ENCODE assay signal across 20 cellular contexts in the genomic region with DNA sequence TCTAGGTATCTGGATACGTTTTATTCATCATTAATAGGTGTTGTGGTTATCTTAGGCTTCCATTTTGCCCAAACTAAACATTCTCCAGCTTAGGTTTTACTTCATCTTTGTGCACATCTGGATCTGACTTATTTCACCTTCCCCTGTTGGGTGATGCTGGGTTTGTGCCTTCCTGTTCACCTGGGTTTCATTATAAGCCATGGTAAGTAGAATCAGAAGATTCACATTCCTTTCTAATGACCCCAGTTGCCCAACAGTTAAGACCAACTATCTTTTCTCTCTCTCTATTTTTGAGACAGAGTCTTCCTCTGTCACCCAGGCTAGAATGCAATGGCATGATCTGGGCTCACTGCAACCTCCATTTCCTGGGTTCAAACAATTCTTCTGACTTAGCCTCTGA. TPM values are rescaled to one million over a fixed set of nuclear protein-coding genes. Genes with fewer than 3 reads are reported as not detected.
DNase-seq lines count a peak whose midpoint lies in the region; ATAC-seq, FAIRE-seq and TF ChIP-seq lines count a peak whose summit lies in the region.
"Had no signal": no experiment of that assay in that cellular context is flagged by ENCODE, and none has a peak within 500 bp of the region (broad histone marks: within the 10 kb centered on the region; RNA-seq: fewer than 3 reads in every experiment).

No MANE protein-coding gene starts in this region.

- DNase-seq in HS-5 (ENCODE audit: low read depth) (peak; percentile 25), astrocyte (ENCODE audit: low read depth) (no peak), glutamatergic neuron (no peak), H54 (ENCODE audit: insufficient read length, low spot score) (no peak), transverse colon (no peak)
- DNase-seq: 8988T; ACHN; C1 segment of cervical spinal cord; Caco-2; CD4-positive, alpha-beta memory T cell; DMS153; DND-41; GM23248; H9 had no signal

- H3K9me3 Mint-ChIP-seq in astrocyte (ENCODE audit: unreplicated experiment) (no peaks in the 10 kb centered on the region), glutamatergic neuron (ENCODE audit: unreplicated experiment) (peaks cover 4% of the 10 kb centered on the region)
- H3K9me3 Mint-ChIP-seq: CD4-positive, alpha-beta memory T cell; H9 had no signal

- H3K4me1 Mint-ChIP-seq in astrocyte (ENCODE audit: low read depth, unreplicated experiment) = no peaks in the 10 kb centered on the region
- H3K4me1 Mint-ChIP-seq in glutamatergic neuron (ENCODE audit: low read depth, unreplicated experiment) = peaks cover 4% of the 10 kb centered on the region
- H3K4me1 Mint-ChIP-seq: CD4-positive, alpha-beta memory T cell had no signal

- H3K36me3 ChIP-seq in astrocyte (ENCODE audit: insufficient read depth, low read length) (no peaks in the 10 kb centered on the region), transverse colon (no peaks in the 10 kb centered on the region)

- TF ChIP-seq POLR2A in H54 (IDR thresholded peaks at IDR 0.05; ENCODE audit: low read depth, low read length) = no peak
- no peak for TF ChIP-seq POLR2A in transverse colon (IDR thresholded peaks at IDR 0.05)

- H3K4me2 ChIP-seq in astrocyte (ENCODE audit: low read length) = no peak overlapping the region
- H3K4me2 ChIP-seq: A549 had no signal

- intact Hi-C loops in transverse colon (cut with DNase I; ENCODE audit: low total_unique reads) = no loop called here

- no peaks in the 10 kb centered on the region for H4K20me1 ChIP-seq in astrocyte (ENCODE audit: insufficient read depth, low read length)

- H3K27ac Mint-ChIP-seq in astrocyte (ENCODE audit: unreplicated experiment) (no peak overlapping the region), glutamatergic neuron (ENCODE audit: unreplicated experiment) (no peak overlapping the region)
- H3K27ac Mint-ChIP-seq: CD4-positive, alpha-beta memory T cell; H9 had no signal

- H3K9me3 ChIP-seq in astrocyte (ENCODE audit: insufficient read depth, low read depth, low read length) = no peaks in the 10 kb centered on the region
- no peaks in the 10 kb centered on the region for H3K9me3 ChIP-seq in transverse colon
- H3K9me3 ChIP-seq: A549, Caco-2 had no signal

- H3K79me2 ChIP-seq in astrocyte (ENCODE audit: insufficient read depth, low read length) = no peaks in the 10 kb centered on the region

- H3K27me3 ChIP-seq in astrocyte (ENCODE audit: insufficient read depth, low read length) (peaks cover 27% of the 10 kb centered on the region), transverse colon (peaks cover 13% of the 10 kb centered on the region)

- no peak for ATAC-seq in HG03175 (IDR thresholded peaks at IDR 0.05; ENCODE audit: unreplicated experiment)
- ATAC-seq: A549, HCT116 had no signal

- no peak overlapping the region for H3K9ac ChIP-seq in astrocyte (ENCODE audit: low read length)
- H3K9ac ChIP-seq: GM23248 had no signal

- no peak overlapping the region for H3K4me3 ChIP-seq in astrocyte (ENCODE audit: insufficient read depth, low read depth, low read length)
- H3K4me3 ChIP-seq in transverse colon = no peak overlapping the region
- H3K4me3 ChIP-seq: A549, GM23248 had no signal

- H3K4me3 Mint-ChIP-seq in astrocyte (ENCODE audit: unreplicated experiment) = peak overlapping the region; percentile 35
- peak overlapping the region; percentile 2 for H3K4me3 Mint-ChIP-seq in glutamatergic neuron (ENCODE audit: unreplicated experiment)
- H3K4me3 Mint-ChIP-seq: CD4-positive, alpha-beta memory T cell; H9 had no signal

- H3K36me3 Mint-ChIP-seq in astrocyte (ENCODE audit: low read depth, unreplicated experiment) = no peaks in the 10 kb centered on the region
- no peaks in the 10 kb centered on the region for H3K36me3 Mint-ChIP-seq in glutamatergic neuron (ENCODE audit: unreplicated experiment)
- H3K36me3 Mint-ChIP-seq: CD4-positive, alpha-beta memory T cell had no signal

- H2AFZ ChIP-seq in astrocyte (ENCODE audit: low read depth, low read length) = no peak overlapping the region
- H2AFZ ChIP-seq: GM23248 had no signal

- no peak overlapping the region for H3K27ac ChIP-seq in astrocyte (ENCODE audit: low read depth, low read length)
- H3K27ac ChIP-seq in transverse colon = no peak overlapping the region
- H3K27ac ChIP-seq: A549, GM23248 had no signal

- no peak for TF ChIP-seq EP300 in transverse colon (IDR thresholded peaks at IDR 0.05; ENCODE audit: low read depth)

- no peak for FAIRE-seq in astrocyte (lab: Jason Lieb, UNC)
- FAIRE-seq in H54 (lab: Jason Lieb, UNC) = no peak
- FAIRE-seq: A549, G401.6, GM12892, H1 had no signal

- in situ Hi-C loops in transverse colon (cut with MboI; ENCODE audit: low pct_ligation_motif_present in 1 of 4, low pct_unique_long_range_greater_than_20kb in 1 of 4, low sequenced_read_pairs in 3 of 4) = loop anchor here (25.0 kb wide), 4 partner anchors 485 to 640 kb away; a partner anchor contains a TSS

- WGBS in transverse colon (ENCODE audit: low coverage in 1 of 2), 2 donors = 67 to 83% methylated on average over 1 of the region's 1 CpG

- H3K27me3 Mint-ChIP-seq in astrocyte (ENCODE audit: low read depth, unreplicated experiment) (peaks cover 21% of the 10 kb centered on the region), glutamatergic neuron (ENCODE audit: unreplicated experiment) (peaks cover 2% of the 10 kb centered on the region)

- TF ChIP-seq CTCF in astrocyte (IDR thresholded peaks at IDR 0.05; ENCODE audit: insufficient read depth, low read depth, low read length) (no peak), glutamatergic neuron (IDR thresholded peaks at IDR 0.05; ENCODE audit: partially characterized antibody, unreplicated experiment) (no peak), transverse colon (IDR thresholded peaks at IDR 0.05) (no peak)

- H3K4me1 ChIP-seq in astrocyte (ENCODE audit: insufficient read depth, low read length) (no peaks in the 10 kb centered on the region), transverse colon (no peaks in the 10 kb centered on the region)
- H3K4me1 ChIP-seq: A549, Caco-2 had no signal

RNA-seq across cellular contexts. Expression of a gene that starts 44.6 kb away (rescaled TPM):
- 0.67 and 1.8 TPM in 2 replicates for total RNA-seq in astrocyte
- total RNA-seq in glutamatergic neuron (ENCODE audit: unreplicated experiment) = 2.7 TPM
- total RNA-seq in transverse colon = 10 to 100 TPM in 1 of 4 donors, 1 to 10 TPM in 3; 1.4 to 18.0 (median 4.0) TPM
- total RNA-seq: GM23248 had no signal
